29 cellular contexts compared by ENCODE assay signal in the genomic region with DNA sequence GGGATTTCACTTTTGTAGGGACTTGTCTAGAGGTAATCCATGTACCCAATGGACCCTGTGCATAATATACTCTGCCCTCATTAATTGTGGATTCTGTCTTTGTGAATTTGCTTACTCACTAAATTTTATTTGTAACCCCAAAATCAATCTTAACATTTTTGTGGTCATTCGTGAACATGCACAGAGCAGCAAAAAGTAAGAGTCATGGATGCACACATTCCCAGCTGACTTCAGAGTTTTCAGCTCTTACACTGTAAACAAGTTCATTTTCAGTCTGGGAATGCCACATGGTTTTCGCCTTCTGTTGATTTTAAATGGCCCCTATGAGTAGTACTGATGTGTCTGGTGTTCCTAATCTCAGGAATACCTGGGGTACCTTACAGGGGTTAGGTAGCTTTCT. TPM values are rescaled to one million over a fixed set of nuclear protein-coding genes. Genes with fewer than 3 reads are reported as not detected.
DNase-seq lines count a peak whose midpoint lies in the region; ATAC-seq and TF ChIP-seq lines count a peak whose summit lies in the region.
"Had no signal": no experiment of that assay in that cellular context is flagged by ENCODE, and none has a peak within 500 bp of the region (broad histone marks: within the 10 kb centered on the region; RNA-seq: fewer than 3 reads in every experiment).

No MANE protein-coding gene starts in this region.

- no peak for DNase-seq in activated T-cell treated with anti-CD3 and anti-CD28 coated beads, Interleukin-2, amount 50 U/mL, for 24 hours
- DNase-seq in activated T-cell treated with anti-CD3 and anti-CD28 coated beads, Interleukin-2, amount 50 U/mL, for 1 hour = no peak
- DNase-seq in WTC11 (ENCODE audit: low spot score) = no peak
- peak; percentile 49 for DNase-seq in fibroblast of mammary gland (ENCODE audit: low read depth)
- no peak for DNase-seq in CD8-positive, alpha-beta T cell
- DNase-seq in NCI-H446 treated with DMSO at 0.1 percent for 48 hours (lab: John Stamatoyannopoulos, UW) = no peak
- DNase-seq in body of pancreas = no peak
- DNase-seq: activated CD4-positive, alpha-beta memory T cell treated with anti-CD3 and anti-CD28 coated beads, Interleukin-2, amount 10 ng/mL, durations not matched to agents 7 days and 5 days; activated gamma-delta T cell treated with Interleukin-2 at 50 U/mL for 16 hours; activated T-cell treated with anti-CD3 and anti-CD28 coated beads for 4 hours; amniotic stem cell; C1 segment of cervical spinal cord; central memory CD4-positive, alpha-beta T cell; Karpas-422; kidney glomerular epithelial cell; mammary epithelial cell; NCI-H1092; NCI-H2029; PC-3; spleen; stimulated activated CD4-positive, alpha-beta T cell treated with anti-CD3 and anti-CD28 coated beads, Interleukin-4, amount 100 ng/mL, for 24 hours; stimulated activated naive CD8-positive, alpha-beta T cell treated with anti-CD3 and anti-CD28 coated beads, Interleukin-15, Interleukin-2, amounts not matched to agents 100 U/mL and 50 U/mL, for 24 hours; T1000 had no signal

- H3K4me3 ChIP-seq in fibroblast of mammary gland (ENCODE audit: control insufficient read depth, low read depth, low read length) = no peak overlapping the region
- H3K4me3 ChIP-seq in CD8-positive, alpha-beta T cell (ENCODE audit: low read depth, low read length) = no peak overlapping the region
- no peak overlapping the region for H3K4me3 ChIP-seq in body of pancreas
- H3K4me3 ChIP-seq: HAP-1, spleen had no signal

- no peaks in the 10 kb centered on the region for H3K27me3 ChIP-seq in CD8-positive, alpha-beta T cell (ENCODE audit: insufficient read depth, low read length)
- no peaks in the 10 kb centered on the region for H3K27me3 ChIP-seq in body of pancreas
- H3K27me3 ChIP-seq: neutrophil, spleen had no signal

- no peak for TF ChIP-seq CTCF in WTC11 (IDR thresholded peaks at IDR 0.05)
- TF ChIP-seq CTCF in fibroblast of mammary gland (conservative IDR thresholded peaks at IDR 0.05; ENCODE audit: control insufficient read depth, insufficient read depth, low read depth, low read length) = no peak
- no peak for TF ChIP-seq CTCF in CD8-positive, alpha-beta T cell (IDR thresholded peaks at IDR 0.05)
- no peak for TF ChIP-seq CTCF in body of pancreas (IDR thresholded peaks at IDR 0.05)

- H3K4me3 Mint-ChIP-seq in activated T-cell treated with anti-CD3 and anti-CD28 coated beads, Interleukin-2, amount 50 U/mL, for 24 hours = no peak overlapping the region
- H3K4me3 Mint-ChIP-seq in WTC11 = no peak overlapping the region
- no peak overlapping the region for H3K4me3 Mint-ChIP-seq in CD8-positive, alpha-beta T cell
- H3K4me3 Mint-ChIP-seq: activated CD4-positive, alpha-beta memory T cell treated with anti-CD3 and anti-CD28 coated beads, Interleukin-2, amount 10 ng/mL, durations not matched to agents 7 days and 5 days had no signal

- intact Hi-C loops in CD8-positive, alpha-beta T cell (cut with DNase I, micrococcal nuclease) = no loop called here
- intact Hi-C loops in body of pancreas (cut with DNase I) = no loop called here

- no peaks in the 10 kb centered on the region for H3K27me3 Mint-ChIP-seq in activated T-cell treated with anti-CD3 and anti-CD28 coated beads, Interleukin-2, amount 50 U/mL, for 24 hours
- H3K27me3 Mint-ChIP-seq in WTC11 (ENCODE audit: low read depth) = no peaks in the 10 kb centered on the region
- H3K27me3 Mint-ChIP-seq in CD8-positive, alpha-beta T cell (ENCODE audit: low read depth) = no peaks in the 10 kb centered on the region
- H3K27me3 Mint-ChIP-seq: activated CD4-positive, alpha-beta memory T cell treated with anti-CD3 and anti-CD28 coated beads, Interleukin-2, amount 10 ng/mL, durations not matched to agents 7 days and 5 days had no signal

- CTCF ChIA-PET in WTC11 (lab: Charles Lee) = no interaction called here
- CTCF ChIA-PET in CD8-positive, alpha-beta T cell (lab: Charles Lee) = no interaction called here

- no peaks in the 10 kb centered on the region for H3K9me3 Mint-ChIP-seq in activated T-cell treated with anti-CD3 and anti-CD28 coated beads, Interleukin-2, amount 50 U/mL, for 24 hours
- H3K9me3 Mint-ChIP-seq in WTC11 = no peaks in the 10 kb centered on the region
- no peaks in the 10 kb centered on the region for H3K9me3 Mint-ChIP-seq in CD8-positive, alpha-beta T cell
- H3K9me3 Mint-ChIP-seq: activated CD4-positive, alpha-beta memory T cell treated with anti-CD3 and anti-CD28 coated beads, Interleukin-2, amount 10 ng/mL, durations not matched to agents 7 days and 5 days had no signal

- peaks cover 59% of the 10 kb centered on the region for H3K36me3 ChIP-seq in CD8-positive, alpha-beta T cell (ENCODE audit: insufficient read depth, low read length)
- H3K36me3 ChIP-seq in body of pancreas (replicated peaks in 1 of 2; ENCODE audit: insufficient read depth in 1 of 2, low read depth in 2 of 2) = peaks cover 6 to 30% of the 10 kb centered on the region in 2 donors

- TF ChIP-seq POLR2A in body of pancreas (IDR thresholded peaks at IDR 0.05) = no peak

- WGBS in body of pancreas, 2 donors = 88 to 98% methylated on average over 2 of the region's 2 CpGs

- peaks cover 34% of the 10 kb centered on the region for H3K4me1 ChIP-seq in CD8-positive, alpha-beta T cell (ENCODE audit: insufficient read depth, low read length)
- peaks cover 28% of the 10 kb centered on the region for H3K4me1 ChIP-seq in body of pancreas

- peaks cover 34% of the 10 kb centered on the region for H3K4me1 Mint-ChIP-seq in activated T-cell treated with anti-CD3 and anti-CD28 coated beads, Interleukin-2, amount 50 U/mL, for 24 hours (ENCODE audit: low read depth)
- H3K4me1 Mint-ChIP-seq in WTC11 = peaks cover 50% of the 10 kb centered on the region
- H3K4me1 Mint-ChIP-seq in CD8-positive, alpha-beta T cell (ENCODE audit: low read depth) = peaks cover 36% of the 10 kb centered on the region

- H3K27ac ChIP-seq in CD8-positive, alpha-beta T cell (ENCODE audit: low read depth, low read length) = no peak overlapping the region
- no peak overlapping the region for H3K27ac ChIP-seq in body of pancreas
- H3K27ac ChIP-seq: 22Rv1, neutrophil, spleen had no signal

- no peaks in the 10 kb centered on the region for H3K9me3 ChIP-seq in CD8-positive, alpha-beta T cell (ENCODE audit: low read length)
- no peaks in the 10 kb centered on the region for H3K9me3 ChIP-seq in body of pancreas
- H3K9me3 ChIP-seq: HAP-1, neutrophil, spleen had no signal

- POLR2A ChIA-PET in WTC11 (lab: Charles Lee) = no interaction called here
- POLR2A ChIA-PET in CD8-positive, alpha-beta T cell (lab: Charles Lee) = no interaction called here

- ATAC-seq in WTC11 = no peak
- no peak for ATAC-seq in CD8-positive, alpha-beta T cell
- no peak for ATAC-seq in HG02852 (IDR thresholded peaks at IDR 0.05; ENCODE audit: unreplicated experiment)
- no peak for ATAC-seq in body of pancreas
- ATAC-seq: PC-3; stimulated activated naive CD8-positive, alpha-beta T cell treated with anti-CD3 and anti-CD28 coated beads, Interleukin-15, Interleukin-2, amounts not matched to agents 100 U/mL and 50 U/mL, for 24 hours had no signal

- H3K36me3 Mint-ChIP-seq in activated T-cell treated with anti-CD3 and anti-CD28 coated beads, Interleukin-2, amount 50 U/mL, for 24 hours (ENCODE audit: low read depth) = peaks cover 98% of the 10 kb centered on the region
- H3K36me3 Mint-ChIP-seq in WTC11 = peaks cover 85% of the 10 kb centered on the region
- H3K36me3 Mint-ChIP-seq in CD8-positive, alpha-beta T cell = peaks cover 83% of the 10 kb centered on the region

- peak overlapping the region; percentile 27 for H3K27ac Mint-ChIP-seq in activated T-cell treated with anti-CD3 and anti-CD28 coated beads, Interleukin-2, amount 50 U/mL, for 24 hours
- H3K27ac Mint-ChIP-seq in WTC11 = peak overlapping the region; percentile 8; the same call in 1 of the 2 replicates
- H3K27ac Mint-ChIP-seq in CD8-positive, alpha-beta T cell = no peak overlapping the region
- H3K27ac Mint-ChIP-seq: activated CD4-positive, alpha-beta memory T cell treated with anti-CD3 and anti-CD28 coated beads, Interleukin-2, amount 10 ng/mL, durations not matched to agents 7 days and 5 days had no signal

TF ChIP-seq in WTC11, 78 proteins besides CTCF, POLR2A, EP300 and RAD21:
- TF ChIP-seq GRHL2 (CRISPR knock-in tag; IDR thresholded peaks at IDR 0.05; ENCODE audit: insufficient replicate concordance, severe bottlenecking) = no peak
- TF ChIP-seq USF1 (CRISPR knock-in tag; IDR thresholded peaks at IDR 0.05) = no peak
- no peak for TF ChIP-seq JAZF1 (CRISPR knock-in tag; IDR thresholded peaks at IDR 0.05)
- TF ChIP-seq RELA (CRISPR knock-in tag; IDR thresholded peaks at IDR 0.05; ENCODE audit: borderline replicate concordance) = no peak
- TF ChIP-seq MLX (CRISPR knock-in tag; IDR thresholded peaks at IDR 0.05) = no peak
- no peak for TF ChIP-seq ZBTB21 (CRISPR knock-in tag; IDR thresholded peaks at IDR 0.05; ENCODE audit: borderline replicate concordance)
- no peak for TF ChIP-seq SMAD3 (CRISPR knock-in tag; IDR thresholded peaks at IDR 0.05; ENCODE audit: borderline replicate concordance)
- TF ChIP-seq HMGA2 (CRISPR knock-in tag; IDR thresholded peaks at IDR 0.05) = no peak

RNA-seq across cellular contexts. Expression of gene TAC4, which starts 24.3 kb away (rescaled TPM):
- total RNA-seq in WTC11 (2021) = not detected in 3 replicates
- total RNA-seq in CD8-positive, alpha-beta T cell = not detected
- total RNA-seq in body of pancreas = not detected
- total RNA-seq: activated CD4-positive, alpha-beta memory T cell treated with anti-CD3 and anti-CD28 coated beads, Interleukin-2, amount 10 ng/mL, durations not matched to agents 7 days and 5 days; HT-29; mammary epithelial cell; PC-3; Right ventricle myocardium superior; spleen had no signal

RNA-seq across cellular contexts. Expression of gene KAT7, which starts 35.1 kb away (rescaled TPM):
- total RNA-seq in WTC11 (2021) (165 to 199 TPM (median 171 TPM) in 3 replicates), body of pancreas (10 to 100 TPM in 1 of 2 donors, 1 to 10 TPM in 1; 7.3 to 16.5 TPM)
- 100 to 1,000 TPM; 170 to 189 TPM for total RNA-seq in CD8-positive, alpha-beta T cell

RNA-seq across cellular contexts. Expression of gene FAM117A, which starts 59.7 kb away (rescaled TPM):
- total RNA-seq in WTC11 (2021) (26.2 to 30.4 TPM (median 29.7 TPM) in 3 replicates), body of pancreas (10 to 100 TPM in 1 of 2 donors, 1 to 10 TPM in 1; 4.3 to 11.7 TPM)
- total RNA-seq in CD8-positive, alpha-beta T cell = 10 to 100 TPM; 23.4 to 28.7 TPM
